Comparison of ENCODE assay signal across 16 cellular contexts in the genomic region with DNA sequence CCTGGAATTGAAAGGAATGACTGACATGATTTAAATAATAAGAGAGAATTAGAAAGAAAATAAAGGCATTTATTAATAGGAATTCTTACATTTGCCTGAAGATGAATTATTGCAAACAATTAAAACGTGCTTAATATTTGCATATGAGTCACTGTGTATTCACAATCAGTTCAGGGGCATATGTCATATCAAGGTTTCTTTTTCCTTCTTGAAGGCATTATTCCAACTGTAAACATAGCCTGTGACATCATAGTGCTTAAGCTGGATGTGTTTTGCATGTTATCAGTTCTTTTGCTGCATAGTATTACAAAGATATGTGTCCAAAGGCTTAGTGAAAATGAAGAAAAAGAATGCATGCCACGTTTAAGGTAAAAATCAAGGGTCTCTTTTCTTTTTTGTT.
DNase-seq lines count a peak whose midpoint lies in the region; ATAC-seq and TF ChIP-seq lines count a peak whose summit lies in the region.
"Had no signal": no experiment of that assay in that cellular context is flagged by ENCODE, and none has a peak within 500 bp of the region (broad histone marks: within the 10 kb centered on the region; RNA-seq: fewer than 3 reads in every experiment).

No MANE protein-coding gene starts in this region.

- H3K14ac ChIP-seq in mesenchymal stem cell (ENCODE audit: low read length in 2 of 2) = no peak overlapping the region

- no peak overlapping the region for H3K23ac ChIP-seq in mesenchymal stem cell (ENCODE audit: low read length in 2 of 2)

- H3K4me1 ChIP-seq in HEK293 (ENCODE audit: control insufficient read depth, insufficient read depth, low read length) (peaks cover 6% of the 10 kb centered on the region), mesenchymal stem cell (ENCODE audit: control insufficient read depth, insufficient read depth, low read depth, low read length) (no peaks in the 10 kb centered on the region)
- H3K4me1 ChIP-seq: BE2C, SJCRH30 had no signal

- H2BK120ac ChIP-seq in mesenchymal stem cell (ENCODE audit: low read depth, low read length) = no peak overlapping the region

- CTCF ChIA-PET in HEK293 (lab: Yijun Ruan, JAX) = no interaction called here

- H2AFZ ChIP-seq in mesenchymal stem cell (ENCODE audit: low read depth, low read length) = no peak overlapping the region

- no peak overlapping the region for H2BK12ac ChIP-seq in mesenchymal stem cell (ENCODE audit: low read length in 2 of 2)

- H3K36me3 ChIP-seq in HEK293 (ENCODE audit: control insufficient read depth in 2 of 2, insufficient read depth in 1 of 2, low read length in 2 of 2) (peaks cover 0 to 3% of the 10 kb centered on the region in 2 experiments; a peak in 1 of 3 replicates), mesenchymal stem cell (ENCODE audit: control insufficient read depth in 1 of 2, insufficient read depth in 2 of 2, low read depth in 1 of 2, low read length in 2 of 2) (peaks cover 0 to 13% of the 10 kb centered on the region in 2 experiments)
- H3K36me3 ChIP-seq: BE2C, SJCRH30 had no signal

- TF ChIP-seq CTCF in HEK293 (tag by site-specific recombination; IDR thresholded peaks at IDR 0.05) (no peak), epithelial cell of esophagus (IDR thresholded peaks at IDR 0.05; ENCODE audit: insufficient read depth, low read depth, low read length, missing control alignments) (no peak)

- no peak overlapping the region for H2BK15ac ChIP-seq in mesenchymal stem cell (ENCODE audit: low read depth, poor library complexity, severe bottlenecking)

- no peak overlapping the region for H3K18ac ChIP-seq in mesenchymal stem cell (ENCODE audit: low read depth in 1 of 2, low read length in 2 of 2)

- H3K9ac ChIP-seq in mesenchymal stem cell (ENCODE audit: low read length) = no peak overlapping the region

- H3K27ac ChIP-seq in HEK293 (ENCODE audit: extremely low read depth, low read depth, low read length) (no peak overlapping the region), mesenchymal stem cell (ENCODE audit: low read length, poor library complexity, severe bottlenecking) (no peak overlapping the region)
- H3K27ac ChIP-seq: SJCRH30 had no signal

- no peak overlapping the region for H4K91ac ChIP-seq in mesenchymal stem cell (ENCODE audit: low read length)

- H4K8ac ChIP-seq in mesenchymal stem cell (ENCODE audit: low read length) = no peak overlapping the region

- no peak overlapping the region for H2BK5ac ChIP-seq in mesenchymal stem cell (ENCODE audit: low read depth, low read length, poor library complexity, severe bottlenecking)

- ATAC-seq in GM18870 (IDR thresholded peaks at IDR 0.05; ENCODE audit: unreplicated experiment) (no peak), GM18861 (IDR thresholded peaks at IDR 0.05; ENCODE audit: unreplicated experiment) (no peak)

- H3K9me3 ChIP-seq in HEK293 (ENCODE audit: control insufficient read depth, insufficient read depth, low read depth, low read length) = no peaks in the 10 kb centered on the region
- H3K9me3 ChIP-seq in mesenchymal stem cell (ENCODE audit: control insufficient read depth, low read length) = no peaks in the 10 kb centered on the region
- H3K9me3 ChIP-seq: BE2C, SJCRH30 had no signal

- H3K4me2 ChIP-seq in mesenchymal stem cell (ENCODE audit: low read length, poor library complexity, severe bottlenecking) = no peak overlapping the region

- H3K4ac ChIP-seq in mesenchymal stem cell (ENCODE audit: low read depth in 1 of 2, low read length in 2 of 2) = no peak overlapping the region

- no CpG with 5 or more reads among the region's 2 CpGs for WGBS in mesenchymal stem cell

- no peaks in the 10 kb centered on the region for H3K27me3 ChIP-seq in mesenchymal stem cell (ENCODE audit: control insufficient read depth in 1 of 2, insufficient read depth in 1 of 2, low read length in 2 of 2)
- H3K27me3 ChIP-seq: BE2C, SJCRH30 had no signal

- no peaks in the 10 kb centered on the region for H3K79me1 ChIP-seq in mesenchymal stem cell (replicated peaks; ENCODE audit: low read length, poor library complexity, severe bottlenecking)

- no peak overlapping the region for H2AK5ac ChIP-seq in mesenchymal stem cell (ENCODE audit: low read length, severe bottlenecking)

- POLR2A ChIA-PET in HEK293 (lab: Yijun Ruan, JAX) = no interaction called here

- peak; percentile 52 for DNase-seq in NCI-H526 treated with DMSO at 0.1 percent for 48 hours (lab: John Stamatoyannopoulos, UW)
- DNase-seq in epithelial cell of esophagus (ENCODE audit: low read depth) = peak; percentile 57
- DNase-seq in mesenchymal stem cell = peak; percentile 67
- DNase-seq in dedifferentiated amniotic fluid mesenchymal stem cell (ENCODE audit: extremely low spot score) = no peak
- DNase-seq: BE2C; CD4-positive, alpha-beta memory T cell; NCI-H1930; NCI-H2171 treated with DMSO at 0.1 percent for 48 hours; NCI-H524; NK-92 treated with Interleukin-12 subunit alpha and Interleukin-12 subunit beta, amount 100 ng/mL, for 24 hours; OCI-M1; RPMI8226; SJCRH30 had no signal

- H3K4me3 ChIP-seq in HEK293 (ENCODE audit: low read depth, low read length) (no peak overlapping the region), epithelial cell of esophagus (ENCODE audit: low read length) (no peak overlapping the region), mesenchymal stem cell (ENCODE audit: insufficient read depth in 1 of 2, low read depth in 1 of 2, low read length in 2 of 2) (no peak overlapping the region)
- H3K4me3 ChIP-seq: SJCRH30 had no signal

TF ChIP-seq in HEK293, 187 proteins besides CTCF, POLR2A, EP300 and RAD21 (continues in another document):
- TF ChIP-seq MYNN (tag by site-specific recombination; IDR thresholded peaks at IDR 0.05; ENCODE audit: borderline replicate concordance) (no peak), ZNF366 (tag by site-specific recombination; conservative IDR thresholded peaks at IDR 0.05) (peak; percentile 43; the same call in 1 of the 2 replicates), ZNF837 (tag by site-specific recombination; IDR thresholded peaks at IDR 0.05) (no peak), ZBTB21 (tag by site-specific recombination; IDR thresholded peaks at IDR 0.05) (peak; percentile 56), ZNF24 (tag by site-specific recombination; IDR thresholded peaks at IDR 0.05) (no peak), KLF16 (tag by site-specific recombination; IDR thresholded peaks at IDR 0.05) (no peak), ZBTB48 (tag by site-specific recombination; IDR thresholded peaks at IDR 0.05) (no peak), ZNF223 (tag by site-specific recombination; IDR thresholded peaks at IDR 0.05) (no peak)
- TF ChIP-seq, protein P1, sequence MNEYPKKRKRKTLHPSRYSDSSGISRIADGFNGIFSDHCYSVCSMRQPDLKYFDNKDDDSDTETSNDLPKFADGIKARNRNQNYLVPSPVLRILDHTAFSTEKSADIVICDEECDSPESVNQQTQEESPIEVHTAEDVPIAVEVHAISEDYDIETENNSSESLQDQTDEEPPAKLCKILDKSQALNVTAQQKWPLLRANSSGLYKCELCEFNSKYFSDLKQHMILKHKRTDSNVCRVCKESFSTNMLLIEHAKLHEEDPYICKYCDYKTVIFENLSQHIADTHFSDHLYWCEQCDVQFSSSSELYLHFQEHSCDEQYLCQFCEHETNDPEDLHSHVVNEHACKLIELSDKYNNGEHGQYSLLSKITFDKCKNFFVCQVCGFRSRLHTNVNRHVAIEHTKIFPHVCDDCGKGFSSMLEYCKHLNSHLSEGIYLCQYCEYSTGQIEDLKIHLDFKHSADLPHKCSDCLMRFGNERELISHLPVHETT (tag by site-specific recombination; IDR thresholded peaks at IDR 0.05) = peak; percentile 26; the same call in 1 of the 2 replicates
- TF ChIP-seq, protein P2, sequence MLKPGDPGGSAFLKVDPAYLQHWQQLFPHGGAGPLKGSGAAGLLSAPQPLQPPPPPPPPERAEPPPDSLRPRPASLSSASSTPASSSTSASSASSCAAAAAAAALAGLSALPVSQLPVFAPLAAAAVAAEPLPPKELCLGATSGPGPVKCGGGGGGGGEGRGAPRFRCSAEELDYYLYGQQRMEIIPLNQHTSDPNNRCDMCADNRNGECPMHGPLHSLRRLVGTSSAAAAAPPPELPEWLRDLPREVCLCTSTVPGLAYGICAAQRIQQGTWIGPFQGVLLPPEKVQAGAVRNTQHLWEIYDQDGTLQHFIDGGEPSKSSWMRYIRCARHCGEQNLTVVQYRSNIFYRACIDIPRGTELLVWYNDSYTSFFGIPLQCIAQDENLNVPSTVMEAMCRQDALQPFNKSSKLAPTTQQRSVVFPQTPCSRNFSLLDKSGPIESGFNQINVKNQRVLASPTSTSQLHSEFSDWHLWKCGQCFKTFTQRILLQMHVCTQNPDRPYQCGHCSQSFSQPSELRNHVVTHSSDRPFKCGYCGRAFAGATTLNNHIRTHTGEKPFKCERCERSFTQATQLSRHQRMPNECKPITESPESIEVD (tag by site-specific recombination; IDR thresholded peaks at IDR 0.05) = peak; percentile 57
- TF ChIP-seq, protein P3, sequence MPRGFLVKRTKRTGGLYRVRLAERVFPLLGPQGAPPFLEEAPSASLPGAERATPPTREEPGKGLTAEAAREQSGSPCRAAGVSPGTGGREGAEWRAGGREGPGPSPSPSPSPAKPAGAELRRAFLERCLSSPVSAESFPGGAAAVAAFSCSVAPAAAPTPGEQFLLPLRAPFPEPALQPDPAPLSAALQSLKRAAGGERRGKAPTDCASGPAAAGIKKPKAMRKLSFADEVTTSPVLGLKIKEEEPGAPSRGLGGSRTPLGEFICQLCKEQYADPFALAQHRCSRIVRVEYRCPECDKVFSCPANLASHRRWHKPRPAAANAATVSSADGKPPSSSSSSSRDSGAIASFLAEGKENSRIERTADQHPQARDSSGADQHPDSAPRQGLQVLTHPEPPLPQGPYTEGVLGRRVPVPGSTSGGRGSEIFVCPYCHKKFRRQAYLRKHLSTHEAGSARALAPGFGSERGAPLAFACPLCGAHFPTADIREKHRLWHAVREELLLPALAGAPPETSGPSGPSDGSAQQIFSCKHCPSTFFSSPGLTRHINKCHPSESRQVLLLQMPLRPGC (tag by site-specific recombination; IDR thresholded peaks at IDR 0.05) = no peak
